ENCODE assay signal across 8 cellular contexts in genomic region chr5:90161399-90161798, GRCh38.
A peak's percentile ranks its signal among the peaks of the same experiment; 100 is the strongest.
DNase-seq lines count a peak whose midpoint lies in the region; ATAC-seq, FAIRE-seq and TF ChIP-seq lines count a peak whose summit lies in the region.

No MANE protein-coding gene starts in this region.

- no peaks in the 10 kb centered on the region for H3K36me3 ChIP-seq in ovary

- 31 to 41% (median 37%) methylated on average over 4 of the region's 4 CpGs for WGBS in ovary, 3 donors

- H3K27me3 ChIP-seq in ovary: no peaks in the 10 kb centered on the region

- H3K4me1 ChIP-seq in ovary (ENCODE audit: insufficient read depth): peaks cover 4% of the 10 kb centered on the region

- no peak for FAIRE-seq in GM19239 (lab: Jason Lieb, UNC)

- H3K4me3 ChIP-seq in AG10803 (ENCODE audit: low read length) (no peak overlapping the region), ovary (no peak overlapping the region)

- peak; percentile 33 for DNase-seq in AG10803 (ENCODE audit: low read depth)
- DNase-seq in GM19239 (ENCODE audit: insufficient read length, low spot score): peak; percentile 9
- DNase-seq in NCI-H69 (lab: John Stamatoyannopoulos, UW): peak; percentile 72
- DNase-seq in fibroblast of the conjunctiva (ENCODE audit: low read depth): peak; percentile 28
- peak in 4 of 5 donors; percentile 22 to 56 (median 30) for DNase-seq in ovary
- DNase-seq in NCI-H1694 (lab: John Stamatoyannopoulos, UW): no peak
- DNase-seq in activated CD4-positive, alpha-beta T cell treated with anti-CD3 and anti-CD28 coated beads for 4 hours: no peak

- no peak for TF ChIP-seq POLR2A in ovary (IDR thresholded peaks at IDR 0.05)

- no peak overlapping the region for H3K27ac ChIP-seq in ovary

- no peaks in the 10 kb centered on the region for H3K9me3 ChIP-seq in ovary

- ATAC-seq in HG03469 (IDR thresholded peaks at IDR 0.05; ENCODE audit: unreplicated experiment): no peak

- TF ChIP-seq CTCF in AG10803 (conservative IDR thresholded peaks at IDR 0.05; ENCODE audit: low read length) (peak; percentile 37), ovary (IDR thresholded peaks at IDR 0.05) (no peak)

- no peak for TF ChIP-seq EP300 in ovary (IDR thresholded peaks at IDR 0.05)

- intact Hi-C loops in ovary (cut with DNase I): no loop called here

Comparison
In these comparisons a context has a peak if more than half of its experiments do, and no peak if none do; other contexts are left out.
1. DNase-seq: peak in AG10803 (single experiment), GM19239 (single experiment), NCI-H69 (single experiment), fibroblast of the conjunctiva (single experiment) and ovary (4 of 5); none in NCI-H1694 (single experiment) and activated CD4-positive, alpha-beta T cell treated with anti-CD3 and anti-CD28 coated beads for 4 hours (0 of 2).